Comparison of ENCODE assay signal across 13 cellular contexts in the genomic region with DNA sequence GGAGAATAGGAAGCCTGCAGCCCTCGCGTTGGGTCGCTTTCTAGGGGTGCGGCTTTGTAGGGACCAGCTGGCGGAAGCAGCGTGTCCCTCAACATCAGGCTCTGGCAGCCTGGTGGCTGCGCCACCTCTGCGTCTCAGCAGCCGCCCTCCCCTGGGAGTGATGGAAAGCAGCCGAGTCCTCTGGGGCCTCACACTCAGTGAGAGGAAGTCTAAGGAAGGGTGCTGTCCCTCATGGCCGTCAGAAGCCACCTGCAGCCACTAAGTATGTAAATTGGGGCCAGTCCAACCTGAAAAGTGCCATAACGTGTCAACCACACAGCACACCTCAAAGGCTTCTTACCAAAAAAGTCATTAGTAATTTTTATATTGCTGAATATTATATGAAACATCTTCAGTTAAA.
DNase-seq lines count a peak whose midpoint lies in the region; ATAC-seq, FAIRE-seq and TF ChIP-seq lines count a peak whose summit lies in the region.
"Had no signal": no experiment of that assay in that cellular context is flagged by ENCODE, and none has a peak within 500 bp of the region (broad histone marks: within the 10 kb centered on the region; RNA-seq: fewer than 3 reads in every experiment).

No MANE protein-coding gene starts in this region.

- CTCF ChIA-PET in activated CD4-positive, alpha-beta T cell treated with anti-CD3 and anti-CD28 coated beads, Interleukin-2, amount 10 ng/mL, durations not matched to agents 7 days and 5 days (lab: Charles Lee), result interaction anchor here (0.7 kb wide), 1 partner anchor 13 kb away, joined by 3 read pairs; no protein-coding TSS in a partner anchor

- H3K4me3 ChIP-seq in mucosa of descending colon, result no peak overlapping the region
- H3K4me3 ChIP-seq: SJCRH30 had no signal

- ATAC-seq in GM21528 (IDR thresholded peaks at IDR 0.05; ENCODE audit: low FRiP score, unreplicated experiment) (peak; percentile 66), HG03342 (IDR thresholded peaks at IDR 0.05; ENCODE audit: unreplicated experiment) (peak; percentile 95), mucosa of descending colon (peak; percentile 39), left ventricle myocardium superior (no peak)

- no peak for FAIRE-seq in D721Med (lab: Jason Lieb, UNC)

- TF ChIP-seq CTCF in mucosa of descending colon (IDR thresholded peaks at IDR 0.05) (no peak), D721Med (IDR thresholded peaks at IDR 0.05; ENCODE audit: insufficient read depth, missing control alignments) (no peak)

- H3K9me3 ChIP-seq in mucosa of descending colon, result no peaks in the 10 kb centered on the region
- H3K9me3 ChIP-seq: SJCRH30 had no signal

- H3K36me3 ChIP-seq in mucosa of descending colon (ENCODE audit: low read depth), result no peaks in the 10 kb centered on the region

- H3K4me1 Mint-ChIP-seq in activated CD4-positive, alpha-beta T cell treated with anti-CD3 and anti-CD28 coated beads, Interleukin-2, amount 10 ng/mL, durations not matched to agents 7 days and 5 days, result peaks cover 3% of the 10 kb centered on the region

- POLR2A ChIA-PET in activated CD4-positive, alpha-beta T cell treated with anti-CD3 and anti-CD28 coated beads, Interleukin-2, amount 10 ng/mL, durations not matched to agents 7 days and 5 days (lab: Charles Lee), result no interaction called here

- no peak for DNase-seq in activated CD4-positive, alpha-beta T cell treated with anti-CD3 and anti-CD28 coated beads, Interleukin-2, amount 10 ng/mL, durations not matched to agents 7 days and 5 days
- no peak for DNase-seq in activated CD4-positive, alpha-beta T cell treated with anti-CD3 and anti-CD28 coated beads, Interleukin-2, amount 50 U/mL, for 1 hour
- no peak for DNase-seq in mucosa of descending colon
- DNase-seq in left ventricle myocardium superior, result no peak
- DNase-seq in T-helper 9 cell, result no peak
- DNase-seq in D721Med (ENCODE audit: insufficient read length, low spot score), result no peak
- DNase-seq: activated T-cell treated with anti-CD3 and anti-CD28 coated beads, Interleukin-2, amount 50 U/mL, for 1 hour; effector memory CD4-positive, alpha-beta T cell; retina; SJCRH30; stimulated activated naive CD4-positive, alpha-beta T cell treated with Interleukin-2 at 50 U/mL for 16 hours had no signal

- peaks cover 4% of the 10 kb centered on the region for H3K4me1 ChIP-seq in mucosa of descending colon (ENCODE audit: low read depth)

- H3K27me3 Mint-ChIP-seq in activated CD4-positive, alpha-beta T cell treated with anti-CD3 and anti-CD28 coated beads, Interleukin-2, amount 10 ng/mL, durations not matched to agents 7 days and 5 days, result no peaks in the 10 kb centered on the region

- intact Hi-C loops in mucosa of descending colon (cut with DNase I, micrococcal nuclease) (no loop called here), left ventricle myocardium superior (cut with micrococcal nuclease) (no loop called here)

- no peaks in the 10 kb centered on the region for H3K9me3 Mint-ChIP-seq in activated CD4-positive, alpha-beta T cell treated with anti-CD3 and anti-CD28 coated beads, Interleukin-2, amount 10 ng/mL, durations not matched to agents 7 days and 5 days

- no peaks in the 10 kb centered on the region for H3K36me3 Mint-ChIP-seq in activated CD4-positive, alpha-beta T cell treated with anti-CD3 and anti-CD28 coated beads, Interleukin-2, amount 10 ng/mL, durations not matched to agents 7 days and 5 days (ENCODE audit: low read depth)

- H3K4me3 Mint-ChIP-seq in activated CD4-positive, alpha-beta T cell treated with anti-CD3 and anti-CD28 coated beads, Interleukin-2, amount 10 ng/mL, durations not matched to agents 7 days and 5 days, result no peak overlapping the region

- H3K27ac Mint-ChIP-seq in activated CD4-positive, alpha-beta T cell treated with anti-CD3 and anti-CD28 coated beads, Interleukin-2, amount 10 ng/mL, durations not matched to agents 7 days and 5 days, result peak overlapping the region; percentile 31
